ENCODE assay signal across 29 cellular contexts in genomic region chr2:12379143-12379542, GRCh38.
"Had no signal": no experiment of that assay in that cellular context is flagged by ENCODE, and none has a peak within 500 bp of the region (broad histone marks: within the 10 kb centered on the region; RNA-seq: fewer than 3 reads in every experiment).

No MANE protein-coding gene starts in this region.

- H3K9me3 Mint-ChIP-seq: naive thymus-derived CD4-positive, alpha-beta T cell; natural killer cell; neural crest cell; stimulated activated memory B cell treated with anti-CD40 and anti-IgM and Interleukin-4, amounts not matched to agents 10 μg/mL and 1 μg/mL and 100 μg/mL, for 72 hours; stimulated activated naive CD8-positive, alpha-beta T cell treated with anti-CD3 and anti-CD28 coated beads, Interleukin-15, amount 100 ng/mL, for 72 hours had no signal

- H3K9me3 ChIP-seq: neutrophil, pancreas, prostate gland, right lobe of liver, spleen, suprapubic skin, testis, tibial nerve, upper lobe of left lung, uterus had no signal

- H3K4me3 ChIP-seq: pancreas, prostate gland, right lobe of liver, skin epidermis, smooth muscle cell, spleen, suprapubic skin, testis, tibial nerve, upper lobe of left lung, uterus had no signal

- ATAC-seq: naive thymus-derived CD4-positive, alpha-beta T cell; natural killer cell; pancreas; right cardiac atrium; right lobe of liver; stimulated activated memory B cell treated with anti-CD40 and anti-IgM and Interleukin-4, amounts not matched to agents 10 μg/mL and 1 μg/mL and 100 μg/mL, for 72 hours; stimulated activated naive CD8-positive, alpha-beta T cell treated with anti-CD3 and anti-CD28 coated beads, Interleukin-15, amount 100 ng/mL, for 72 hours; stimulated activated naive CD8-positive, alpha-beta T cell treated with anti-CD3 and anti-CD28 coated beads, Interleukin-15, Interleukin-2, amounts not matched to agents 100 U/mL and 50 U/mL, for 24 hours had no signal

- H3K27me3 ChIP-seq: neutrophil, pancreas, right lobe of liver, spleen, suprapubic skin, testis, tibial nerve, upper lobe of left lung, uterus had no signal

- DNase-seq: naive thymus-derived CD4-positive, alpha-beta T cell; natural killer cell; nephron progenitor cell; nucleus accumbens; pancreas; right cardiac atrium; right lobe of liver; spleen; stimulated activated CD4-positive, alpha-beta T cell treated with anti-CD3 and anti-CD28 coated beads, Interleukin-12 subunit alpha, Interleukin-12 subunit beta, amount 100 ng/mL, for 4 hours; stimulated activated CD4-positive, alpha-beta T cell treated with anti-CD3 and anti-CD28 coated beads, Interleukin-1b, Interleukin-23, amount 100 ng/mL, for 48 hours; stimulated activated CD4-positive, alpha-beta T cell treated with anti-CD3 and anti-CD28 coated beads, Interleukin-4, amount 100 ng/mL, for 1 hour; stimulated activated CD4-positive, alpha-beta T cell treated with anti-CD3 and anti-CD28 coated beads, Interleukin-4, amount 100 ng/mL, for 4 hours; stimulated activated CD8-positive, alpha-beta memory T cell treated with anti-CD3 and anti-CD28 coated beads, Interleukin-4, amount 100 ng/mL, for 48 hours; stimulated activated naive CD4-positive, alpha-beta T cell; stimulated activated naive CD8-positive, alpha-beta T cell treated with anti-CD3 and anti-CD28 coated beads, Interleukin-15, amount 100 ng/mL, for 72 hours; stimulated activated naive CD8-positive, alpha-beta T cell treated with anti-CD3 and anti-CD28 coated beads, Interleukin-15, Interleukin-2, amounts not matched to agents 100 U/mL and 50 U/mL, for 24 hours; substantia nigra; testis; trophoblast cell; upper lobe of left lung; uterus had no signal

- H3K4me3 Mint-ChIP-seq: naive thymus-derived CD4-positive, alpha-beta T cell; natural killer cell; nephron progenitor cell; neural crest cell; stimulated activated memory B cell treated with anti-CD40 and anti-IgM and Interleukin-4, amounts not matched to agents 10 μg/mL and 1 μg/mL and 100 μg/mL, for 72 hours; stimulated activated naive CD8-positive, alpha-beta T cell treated with anti-CD3 and anti-CD28 coated beads, Interleukin-15, amount 100 ng/mL, for 72 hours had no signal

- H3K36me3 ChIP-seq: neutrophil, pancreas, prostate gland, right lobe of liver, spleen, suprapubic skin, tibial nerve, upper lobe of left lung, uterus had no signal

- H3K27me3 Mint-ChIP-seq: stimulated activated memory B cell treated with anti-CD40 and anti-IgM and Interleukin-4, amounts not matched to agents 10 μg/mL and 1 μg/mL and 100 μg/mL, for 72 hours; stimulated activated naive CD8-positive, alpha-beta T cell treated with anti-CD3 and anti-CD28 coated beads, Interleukin-15, amount 100 ng/mL, for 72 hours had no signal

- H3K4me1 Mint-ChIP-seq: nephron progenitor cell had no signal

- H3K27ac ChIP-seq: neutrophil, pancreas, prostate gland, right lobe of liver, skin epidermis, spleen, suprapubic skin, testis, upper lobe of left lung, uterus had no signal

- H3K27ac Mint-ChIP-seq: naive thymus-derived CD4-positive, alpha-beta T cell; natural killer cell; nephron progenitor cell; stimulated activated memory B cell treated with anti-CD40 and anti-IgM and Interleukin-4, amounts not matched to agents 10 μg/mL and 1 μg/mL and 100 μg/mL, for 72 hours; stimulated activated naive CD8-positive, alpha-beta T cell treated with anti-CD3 and anti-CD28 coated beads, Interleukin-15, amount 100 ng/mL, for 72 hours had no signal

- H3K36me3 Mint-ChIP-seq: natural killer cell; stimulated activated memory B cell treated with anti-CD40 and anti-IgM and Interleukin-4, amounts not matched to agents 10 μg/mL and 1 μg/mL and 100 μg/mL, for 72 hours had no signal

- H3K4me2 ChIP-seq: smooth muscle cell had no signal

- H3K4me1 ChIP-seq: pancreas, prostate gland, right lobe of liver, spleen, suprapubic skin, testis, tibial nerve, upper lobe of left lung, uterus had no signal
